9 cellular contexts compared by ENCODE assay signal in the genomic region with DNA sequence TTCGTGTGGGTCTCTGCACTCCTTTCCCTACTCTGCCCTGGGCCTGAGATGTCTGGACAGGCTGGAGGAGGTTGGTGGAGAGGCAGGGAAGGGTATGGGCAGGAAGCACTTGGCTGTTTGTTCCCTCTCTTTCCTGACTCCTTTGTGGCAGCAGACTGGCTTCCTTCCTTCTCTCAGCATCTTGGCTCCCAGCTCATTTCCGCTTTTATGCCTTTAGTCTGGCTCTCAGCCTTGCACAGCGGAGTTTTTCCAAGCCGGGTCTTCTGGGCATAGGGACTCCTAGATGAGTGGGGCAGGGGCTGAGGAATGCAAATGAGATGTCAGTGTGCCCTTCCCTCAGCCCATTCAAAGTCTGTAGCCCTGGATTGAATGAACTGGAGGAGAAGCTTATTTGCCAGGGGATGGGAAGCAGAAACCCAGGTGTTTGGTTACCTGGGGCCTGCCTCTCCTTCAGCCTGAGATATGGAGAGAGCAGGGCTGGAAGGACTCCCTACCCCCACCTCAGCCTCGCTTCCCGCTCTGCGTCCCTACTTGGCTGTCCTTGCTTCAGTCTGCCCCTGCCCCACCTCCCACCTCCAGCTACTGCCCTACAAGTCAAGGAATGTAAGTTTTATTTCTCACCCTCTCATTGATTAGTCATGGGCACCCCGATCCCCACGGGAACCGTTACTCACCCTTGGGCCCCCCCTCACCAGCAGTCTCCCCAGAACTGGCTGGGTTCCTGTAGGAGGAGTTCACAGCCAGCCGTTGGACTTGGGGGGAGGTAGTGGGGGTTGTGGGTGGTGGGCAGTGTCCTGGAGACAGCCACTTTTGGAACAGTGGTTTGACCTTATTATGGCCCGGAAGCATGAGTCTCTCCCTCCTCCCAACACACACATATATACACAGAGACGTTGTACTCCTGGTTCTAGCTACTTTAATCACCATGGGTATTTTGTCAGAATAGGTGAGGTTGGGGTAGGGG. TPM values are rescaled to one million over a fixed set of nuclear protein-coding genes. Genes with fewer than 3 reads are reported as not detected.
DNase-seq lines count a peak whose midpoint lies in the region; ATAC-seq and TF ChIP-seq lines count a peak whose summit lies in the region.
"Had no signal": no experiment of that assay in that cellular context is flagged by ENCODE, and none has a peak within 500 bp of the region (broad histone marks: within the 10 kb centered on the region; RNA-seq: fewer than 3 reads in every experiment).

No MANE protein-coding gene starts in this region.

- H3K4me1 ChIP-seq in ACC112 (ENCODE audit: control insufficient read depth, insufficient read depth, low read length, unreplicated experiment) (peaks cover 93% of the 10 kb centered on the region), lower lobe of right lung (peaks cover 75% of the 10 kb centered on the region)

- H3K79me2 ChIP-seq in ACC112 (ENCODE audit: control insufficient read depth, insufficient read depth, low read length, unreplicated experiment), result no peaks in the 10 kb centered on the region

- intact Hi-C loops in lower lobe of right lung (cut with DNase I), result no loop called here

- H3K4me3 ChIP-seq in ACC112 (ENCODE audit: low read depth, low read length) (peak overlapping the region; percentile 52; the same call in 1 of the 2 replicates), lower lobe of right lung (peak overlapping the region; percentile 19)

- TF ChIP-seq CTCF in lower lobe of right lung (IDR thresholded peaks at IDR 0.05), result no peak
- TF ChIP-seq CTCF in GM13977 (IDR thresholded peaks at IDR 0.05; ENCODE audit: extremely low read depth, insufficient read depth, missing control alignments), result no peak

- H2AFZ ChIP-seq in ACC112 (ENCODE audit: low read length, unreplicated experiment), result no peak overlapping the region

- H3K27ac ChIP-seq in ACC112 (ENCODE audit: low read depth, low read length) (peak overlapping the region; percentile 95), cingulate gyrus (ENCODE audit: low read depth, low read length) (peak overlapping the region; percentile 23), lower lobe of right lung (peak overlapping the region; percentile 65)

- H3K36me3 ChIP-seq in ACC112 (ENCODE audit: insufficient read depth, low read length), result no peaks in the 10 kb centered on the region
- H3K36me3 ChIP-seq in lower lobe of right lung, result no peaks in the 10 kb centered on the region

- in situ Hi-C loops in GM13977 (cut with MboI; ENCODE audit: low pct_unique_long_range_greater_than_20kb, low sequenced_read_pairs, unreplicated experiment), result no loop called here

- peak; percentile 5 to 48 for ATAC-seq in lower lobe of right lung
- ATAC-seq in HG03342 (IDR thresholded peaks at IDR 0.05; ENCODE audit: unreplicated experiment), result no peak

- H3K27me3 ChIP-seq in ACC112 (ENCODE audit: insufficient read depth, low read length) (no peaks in the 10 kb centered on the region), lower lobe of right lung (ENCODE audit: low read depth) (peaks cover 4% of the 10 kb centered on the region)

- DNase-seq in M059J (ENCODE audit: low read depth) (peak; percentile 97), lower lobe of right lung (no peak), GM13977 (ENCODE audit: low spot score) (no peak)
- no peak for DNase-seq in stimulated activated CD4-positive, alpha-beta T cell treated with anti-CD3 and anti-CD28 coated beads, Interleukin-2, amount 100 ng/mL, for 48 hours
- DNase-seq in activated effector memory CD4-positive, alpha-beta T cell treated with anti-CD3 and anti-CD28 coated beads, Interleukin-2, amount 50 U/mL, for 16 hours, result no peak

- H3K9me3 ChIP-seq in lower lobe of right lung, result no peaks in the 10 kb centered on the region

RNA-seq across cellular contexts. Expression of gene ITGA5, which starts 9.3 kb away (rescaled TPM):
- total RNA-seq in M059J (2014; rRNA removed; shearing (Covaris generic)), result 419 and 625 TPM in 2 replicates
- 97.1 TPM for total RNA-seq in lower lobe of right lung

RNA-seq across cellular contexts. Expression of gene ZNF385A, which starts 43.8 kb away (rescaled TPM):
- total RNA-seq in M059J (2014; rRNA removed; shearing (Covaris generic)), result 0.71 and 4.6 TPM in 2 replicates
- 28.3 TPM for total RNA-seq in lower lobe of right lung

RNA-seq across cellular contexts. Expression of gene GTSF1, which starts 45.1 kb away (rescaled TPM):
- total RNA-seq in M059J (2014; rRNA removed; shearing (Covaris generic)), result not detected in 2 replicates
- 4.5 TPM for total RNA-seq in lower lobe of right lung
- total RNA-seq: glomerular endothelial cell had no signal

Comparison
In these comparisons a context has a peak if more than half of its experiments do, and no peak if none do; other contexts are left out.
1. H3K27ac ChIP-seq: peak in every context shown above with its lines; median percentile 95 in ACC112; 65 in lower lobe of right lung; 23 in cingulate gyrus.